Comparison of ENCODE assay signal across 7 cellular contexts in genomic region chr4:38177035-38177791, GRCh38.
DNase-seq lines count a peak whose midpoint lies in the region; ATAC-seq and TF ChIP-seq lines count a peak whose summit lies in the region.

No MANE protein-coding gene starts in this region.

- H3K27ac ChIP-seq in liver (ENCODE audit: low read depth in 1 of 2, low read length in 2 of 2) = peak overlapping the region; percentile 39 to 49
- no peak overlapping the region for H3K27ac ChIP-seq in WERI-Rb-1

- H3K36me3 Mint-ChIP-seq in activated naive CD4-positive, alpha-beta T cell treated with anti-CD3 and anti-CD28 coated beads, Interleukin-2, amount 50 U/mL, for 72 hours = no peaks in the 10 kb centered on the region

- peak; percentile 70 to 72 for ATAC-seq in activated naive CD4-positive, alpha-beta T cell treated with anti-CD3 and anti-CD28 coated beads, Interleukin-2, amount 50 U/mL, for 72 hours

- no peaks in the 10 kb centered on the region for H3K9me3 ChIP-seq in liver (ENCODE audit: control insufficient read depth in 4 of 4, low read length in 3 of 4)
- no peaks in the 10 kb centered on the region for H3K9me3 ChIP-seq in WERI-Rb-1 (ENCODE audit: severe bottlenecking)

- peaks cover 0 to 30% (median 28%) of the 10 kb centered on the region in 4 donors for H3K4me1 ChIP-seq in liver (ENCODE audit: control insufficient read depth in 4 of 4, insufficient read depth in 4 of 4, low read length in 3 of 4)

- WGBS in liver = 43% methylated on average over 13 of the region's 13 CpGs

- peaks cover 0 to 5% of the 10 kb centered on the region in 2 donors for H3K9me3 Mint-ChIP-seq in activated naive CD4-positive, alpha-beta T cell treated with anti-CD3 and anti-CD28 coated beads, Interleukin-2, amount 50 U/mL, for 72 hours

- H3K27ac Mint-ChIP-seq in activated naive CD4-positive, alpha-beta T cell treated with anti-CD3 and anti-CD28 coated beads, Interleukin-2, amount 50 U/mL, for 72 hours = peak overlapping the region; percentile 68 to 73

- H3K27me3 ChIP-seq in liver (ENCODE audit: control insufficient read depth in 4 of 4, insufficient read depth in 4 of 4, low read length in 3 of 4) (no peaks in the 10 kb centered on the region), WERI-Rb-1 (ENCODE audit: insufficient read depth, low read depth, severe bottlenecking) (no peaks in the 10 kb centered on the region)

- TF ChIP-seq RAD21 in liver (IDR thresholded peaks at IDR 0.05) = peak in 1 of 2 donors; percentile 25

- H3K9ac ChIP-seq in liver (ENCODE audit: low read depth in 1 of 2, low read length in 2 of 2) = no peak overlapping the region

- H3K4me3 ChIP-seq in liver (ENCODE audit: low read depth in 1 of 3, low read length in 3 of 3) (no peak overlapping the region), WERI-Rb-1 (ENCODE audit: low read depth, low read length) (no peak overlapping the region)

- no peak for TF ChIP-seq CTCF in liver (IDR thresholded peaks at IDR 0.05; ENCODE audit: low read depth, low read length, missing input control)
- TF ChIP-seq CTCF in WERI-Rb-1 (IDR thresholded peaks at IDR 0.05; ENCODE audit: low read depth, low read length) = no peak

- DNase-seq in RPMI8226 = peak; percentile 80
- peak; percentile 43 to 66 for DNase-seq in activated naive CD4-positive, alpha-beta T cell treated with anti-CD3 and anti-CD28 coated beads, Interleukin-2, amount 50 U/mL, for 72 hours (ENCODE audit: low spot score in 2 of 2)
- peak; percentile 20 to 24 for DNase-seq in stimulated activated CD8-positive, alpha-beta memory T cell treated with anti-CD3 and anti-CD28 coated beads, Interleukin-7, amount 100 ng/mL, for 1 hour (ENCODE audit: low read depth in 2 of 2)
- DNase-seq in WERI-Rb-1 = no peak
- DNase-seq in EL = no peak
- DNase-seq in kidney tubule cell (ENCODE audit: low spot score) = no peak

- H3K36me3 ChIP-seq in liver (ENCODE audit: control insufficient read depth in 4 of 4, insufficient read depth in 3 of 4, low read depth in 1 of 4, low read length in 3 of 4) (no peaks in the 10 kb centered on the region), WERI-Rb-1 (no peaks in the 10 kb centered on the region)

TF ChIP-seq in liver, 16 proteins besides CTCF, POLR2A, EP300 and RAD21:
- TF ChIP-seq RXRA (IDR thresholded peaks at IDR 0.05) (peak in 1 of 2 donors; percentile 7), MAX (IDR thresholded peaks at IDR 0.05) (no peak), HNF4A (conservative IDR thresholded peaks at IDR 0.05) (peak in 1 of 2 donors; percentile 12), SP1 (IDR thresholded peaks at IDR 0.05) (peak; percentile 15), FOXA1 (IDR thresholded peaks at IDR 0.05) (no peak), HNF4G (IDR thresholded peaks at IDR 0.05) (no peak), FOXA2 (IDR thresholded peaks at IDR 0.05) (no peak), JUND (IDR thresholded peaks at IDR 0.05) (no peak), GABPA (IDR thresholded peaks at IDR 0.05 in 1 of 2, conservative IDR thresholded peaks at IDR 0.05 in 1 of 2) (no peak), TAF1 (conservative IDR thresholded peaks at IDR 0.05) (no peak), YY1 (IDR thresholded peaks at IDR 0.05) (peak; percentile 13), ATF3 (IDR thresholded peaks at IDR 0.05) (no peak), NR2F2 (IDR thresholded peaks at IDR 0.05) (no peak), EGR1 (IDR thresholded peaks at IDR 0.05; ENCODE audit: low read depth in 2 of 2) (no peak)
- TF ChIP-seq, protein P1, sequence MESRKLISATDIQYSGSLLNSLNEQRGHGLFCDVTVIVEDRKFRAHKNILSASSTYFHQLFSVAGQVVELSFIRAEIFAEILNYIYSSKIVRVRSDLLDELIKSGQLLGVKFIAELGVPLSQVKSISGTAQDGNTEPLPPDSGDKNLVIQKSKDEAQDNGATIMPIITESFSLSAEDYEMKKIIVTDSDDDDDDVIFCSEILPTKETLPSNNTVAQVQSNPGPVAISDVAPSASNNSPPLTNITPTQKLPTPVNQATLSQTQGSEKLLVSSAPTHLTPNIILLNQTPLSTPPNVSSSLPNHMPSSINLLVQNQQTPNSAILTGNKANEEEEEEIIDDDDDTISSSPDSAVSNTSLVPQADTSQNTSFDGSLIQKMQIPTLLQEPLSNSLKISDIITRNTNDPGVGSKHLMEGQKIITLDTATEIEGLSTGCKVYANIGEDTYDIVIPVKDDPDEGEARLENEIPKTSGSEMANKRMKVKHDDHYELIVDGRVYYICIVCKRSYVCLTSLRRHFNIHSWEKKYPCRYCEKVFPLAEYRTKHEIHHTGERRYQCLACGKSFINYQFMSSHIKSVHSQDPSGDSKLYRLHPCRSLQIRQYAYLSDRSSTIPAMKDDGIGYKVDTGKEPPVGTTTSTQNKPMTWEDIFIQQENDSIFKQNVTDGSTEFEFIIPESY (IDR thresholded peaks at IDR 0.05) = no peak
- TF ChIP-seq, protein P2, sequence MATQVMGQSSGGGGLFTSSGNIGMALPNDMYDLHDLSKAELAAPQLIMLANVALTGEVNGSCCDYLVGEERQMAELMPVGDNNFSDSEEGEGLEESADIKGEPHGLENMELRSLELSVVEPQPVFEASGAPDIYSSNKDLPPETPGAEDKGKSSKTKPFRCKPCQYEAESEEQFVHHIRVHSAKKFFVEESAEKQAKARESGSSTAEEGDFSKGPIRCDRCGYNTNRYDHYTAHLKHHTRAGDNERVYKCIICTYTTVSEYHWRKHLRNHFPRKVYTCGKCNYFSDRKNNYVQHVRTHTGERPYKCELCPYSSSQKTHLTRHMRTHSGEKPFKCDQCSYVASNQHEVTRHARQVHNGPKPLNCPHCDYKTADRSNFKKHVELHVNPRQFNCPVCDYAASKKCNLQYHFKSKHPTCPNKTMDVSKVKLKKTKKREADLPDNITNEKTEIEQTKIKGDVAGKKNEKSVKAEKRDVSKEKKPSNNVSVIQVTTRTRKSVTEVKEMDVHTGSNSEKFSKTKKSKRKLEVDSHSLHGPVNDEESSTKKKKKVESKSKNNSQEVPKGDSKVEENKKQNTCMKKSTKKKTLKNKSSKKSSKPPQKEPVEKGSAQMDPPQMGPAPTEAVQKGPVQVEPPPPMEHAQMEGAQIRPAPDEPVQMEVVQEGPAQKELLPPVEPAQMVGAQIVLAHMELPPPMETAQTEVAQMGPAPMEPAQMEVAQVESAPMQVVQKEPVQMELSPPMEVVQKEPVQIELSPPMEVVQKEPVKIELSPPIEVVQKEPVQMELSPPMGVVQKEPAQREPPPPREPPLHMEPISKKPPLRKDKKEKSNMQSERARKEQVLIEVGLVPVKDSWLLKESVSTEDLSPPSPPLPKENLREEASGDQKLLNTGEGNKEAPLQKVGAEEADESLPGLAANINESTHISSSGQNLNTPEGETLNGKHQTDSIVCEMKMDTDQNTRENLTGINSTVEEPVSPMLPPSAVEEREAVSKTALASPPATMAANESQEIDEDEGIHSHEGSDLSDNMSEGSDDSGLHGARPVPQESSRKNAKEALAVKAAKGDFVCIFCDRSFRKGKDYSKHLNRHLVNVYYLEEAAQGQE (IDR thresholded peaks at IDR 0.05) = no peak

Comparison
In these comparisons a context has a peak if more than half of its experiments do, and no peak if none do; other contexts are left out.
1. DNase-seq: peak in RPMI8226 (single experiment), activated naive CD4-positive, alpha-beta T cell treated with anti-CD3 and anti-CD28 coated beads, Interleukin-2, amount 50 U/mL, for 72 hours (2 of 2) and stimulated activated CD8-positive, alpha-beta memory T cell treated with anti-CD3 and anti-CD28 coated beads, Interleukin-7, amount 100 ng/mL, for 1 hour (2 of 2); none in WERI-Rb-1 (single experiment), EL (single experiment) and kidney tubule cell (single experiment).